9 cellular contexts compared by ENCODE assay signal in the genomic region with DNA sequence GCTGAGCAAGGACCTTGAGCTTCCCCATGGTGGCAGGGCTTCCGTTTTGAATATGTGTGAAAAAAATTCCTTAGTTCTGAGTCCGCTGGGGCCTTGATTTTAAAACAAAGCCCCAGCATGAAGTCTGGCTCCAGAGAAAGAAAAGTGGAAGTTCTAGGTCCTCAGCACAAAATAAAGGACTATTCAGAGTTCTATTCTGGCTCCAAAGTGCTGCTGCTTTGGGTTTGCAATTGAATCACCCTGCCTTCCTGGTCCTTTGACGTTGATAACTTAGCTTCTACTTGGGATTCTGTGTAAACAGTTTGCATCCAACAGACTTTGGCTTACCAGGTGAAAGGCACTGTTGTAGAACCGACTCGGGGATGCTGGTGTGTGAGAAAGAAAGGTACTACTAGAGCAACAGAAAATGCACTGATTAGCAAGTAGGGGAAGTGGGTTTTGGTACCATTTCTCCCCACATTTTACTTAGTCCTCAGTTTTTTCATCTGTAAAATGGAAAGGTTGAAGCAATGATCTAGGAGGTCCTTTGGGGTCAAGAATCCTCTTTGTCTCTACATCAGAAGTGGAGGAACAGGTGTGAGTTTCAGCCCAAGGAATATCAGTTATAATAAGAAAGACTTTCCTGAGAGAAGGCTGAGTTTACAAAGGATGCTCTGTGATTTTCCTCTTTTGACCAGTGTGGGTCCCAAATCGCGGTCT. TPM values are rescaled to one million over a fixed set of nuclear protein-coding genes. Genes with fewer than 3 reads are reported as not detected.
DNase-seq lines count a peak whose midpoint lies in the region; ATAC-seq, FAIRE-seq and TF ChIP-seq lines count a peak whose summit lies in the region.
"Had no signal": no experiment of that assay in that cellular context is flagged by ENCODE, and none has a peak within 500 bp of the region (broad histone marks: within the 10 kb centered on the region; RNA-seq: fewer than 3 reads in every experiment).

No MANE protein-coding gene starts in this region.

- H3K36me3 ChIP-seq in cardiac muscle cell (no peaks in the 10 kb centered on the region), parathyroid adenoma (ENCODE audit: control insufficient read depth, insufficient read depth, low read length) (no peaks in the 10 kb centered on the region)

- H3K27ac ChIP-seq in cardiac muscle cell: peak overlapping the region; percentile 77
- peak overlapping the region; percentile 43 for H3K27ac ChIP-seq in right cardiac atrium (ENCODE audit: low read length)
- peak overlapping the region; percentile 29 for H3K27ac ChIP-seq in parathyroid adenoma

- H3K9me3 ChIP-seq in cardiac muscle cell (ENCODE audit: low read depth) (no peaks in the 10 kb centered on the region), right cardiac atrium (ENCODE audit: control insufficient read depth, low read length) (no peaks in the 10 kb centered on the region), parathyroid adenoma (ENCODE audit: control insufficient read depth, low read length) (no peaks in the 10 kb centered on the region)

- 55% methylated on average over 7 of the region's 7 CpGs for WGBS in right cardiac atrium

- FAIRE-seq in urothelium cell line (lab: Jason Lieb, UNC): peak; percentile 40

- no peaks in the 10 kb centered on the region for H3K4me1 Mint-ChIP-seq in activated T-cell treated with anti-CD3 and anti-CD28 coated beads, Interleukin-2, amount 50 U/mL, for 72 hours (ENCODE audit: low read depth)
- H3K4me1 Mint-ChIP-seq: stimulated activated naive B cell treated with anti-CD40 and anti-IgM and Interleukin-4, amounts not matched to agents 10 μg/mL and 1 μg/mL and 100 μg/mL, for 72 hours had no signal

- H3K4me3 ChIP-seq in cardiac muscle cell (no peak overlapping the region), right cardiac atrium (ENCODE audit: low read length) (no peak overlapping the region), parathyroid adenoma (ENCODE audit: low read depth, low read length) (no peak overlapping the region)

- H3K36me3 Mint-ChIP-seq in activated T-cell treated with anti-CD3 and anti-CD28 coated beads, Interleukin-2, amount 50 U/mL, for 72 hours (ENCODE audit: insufficient read depth in 2 of 2): no peaks in the 10 kb centered on the region
- H3K36me3 Mint-ChIP-seq: stimulated activated naive B cell treated with anti-CD40 and anti-IgM and Interleukin-4, amounts not matched to agents 10 μg/mL and 1 μg/mL and 100 μg/mL, for 72 hours had no signal

- no peak for TF ChIP-seq CTCF in cardiac muscle cell (IDR thresholded peaks at IDR 0.05; ENCODE audit: low read depth, low read length)
- TF ChIP-seq CTCF in parathyroid adenoma (IDR thresholded peaks at IDR 0.05): no peak

- H3K4me2 ChIP-seq in parathyroid adenoma (ENCODE audit: low read length): no peak overlapping the region

- H3K27me3 Mint-ChIP-seq in activated T-cell treated with anti-CD3 and anti-CD28 coated beads, Interleukin-2, amount 50 U/mL, for 72 hours (ENCODE audit: low read depth): peaks cover 22% of the 10 kb centered on the region
- H3K27me3 Mint-ChIP-seq: stimulated activated naive B cell treated with anti-CD40 and anti-IgM and Interleukin-4, amounts not matched to agents 10 μg/mL and 1 μg/mL and 100 μg/mL, for 72 hours had no signal

- H3K27me3 ChIP-seq in cardiac muscle cell (no peaks in the 10 kb centered on the region), right cardiac atrium (ENCODE audit: control insufficient read depth, insufficient read depth) (no peaks in the 10 kb centered on the region), parathyroid adenoma (ENCODE audit: control insufficient read depth, insufficient read depth, low read length) (no peaks in the 10 kb centered on the region)

- H3K4me1 ChIP-seq in cardiac muscle cell (ENCODE audit: low read depth) (peaks cover 31% of the 10 kb centered on the region), right cardiac atrium (ENCODE audit: control insufficient read depth, insufficient read depth, low read length) (peaks cover 10% of the 10 kb centered on the region), parathyroid adenoma (no peaks in the 10 kb centered on the region)

- peaks cover 0 to 1% of the 10 kb centered on the region in 2 donors for H3K9me3 Mint-ChIP-seq in activated T-cell treated with anti-CD3 and anti-CD28 coated beads, Interleukin-2, amount 50 U/mL, for 72 hours
- H3K9me3 Mint-ChIP-seq: stimulated activated naive B cell treated with anti-CD40 and anti-IgM and Interleukin-4, amounts not matched to agents 10 μg/mL and 1 μg/mL and 100 μg/mL, for 72 hours had no signal

- no peak for DNase-seq in cardiac muscle cell (ENCODE audit: low read depth in 1 of 2, low spot score in 1 of 2)
- DNase-seq in Right ventricle myocardium superior: no peak
- DNase-seq in right cardiac atrium: no peak
- no peak for DNase-seq in urothelium cell line (ENCODE audit: low spot score)
- DNase-seq in G401 (ENCODE audit: low spot score): no peak
- no peak for DNase-seq in cerebellar nuclear complex (lab: John Stamatoyannopoulos, UW)
- no peak for DNase-seq in activated T-cell treated with anti-CD3 and anti-CD28 coated beads, Interleukin-2, amount 50 U/mL, for 72 hours
- DNase-seq: stimulated activated naive B cell treated with anti-CD40 and anti-IgM and Interleukin-4, amounts not matched to agents 10 μg/mL and 1 μg/mL and 100 μg/mL, for 72 hours had no signal

- in situ Hi-C loops in G401 (cut with HindIII; ENCODE audit: low sequenced_read_pairs): no loop called here

- intact Hi-C loops in Right ventricle myocardium superior (cut with DNase I): no loop called here
- intact Hi-C loops in right cardiac atrium (cut with DNase I): no loop called here

- H3K4me3 Mint-ChIP-seq in activated T-cell treated with anti-CD3 and anti-CD28 coated beads, Interleukin-2, amount 50 U/mL, for 72 hours: no peak overlapping the region
- H3K4me3 Mint-ChIP-seq: stimulated activated naive B cell treated with anti-CD40 and anti-IgM and Interleukin-4, amounts not matched to agents 10 μg/mL and 1 μg/mL and 100 μg/mL, for 72 hours had no signal

- H3K27ac Mint-ChIP-seq in activated T-cell treated with anti-CD3 and anti-CD28 coated beads, Interleukin-2, amount 50 U/mL, for 72 hours: no peak overlapping the region
- H3K27ac Mint-ChIP-seq: stimulated activated naive B cell treated with anti-CD40 and anti-IgM and Interleukin-4, amounts not matched to agents 10 μg/mL and 1 μg/mL and 100 μg/mL, for 72 hours had no signal

- H2AFZ ChIP-seq in parathyroid adenoma: no peak overlapping the region

- H3K79me2 ChIP-seq in parathyroid adenoma: no peaks in the 10 kb centered on the region

- H3K9ac ChIP-seq in parathyroid adenoma: no peak overlapping the region

- no peak for ATAC-seq in Right ventricle myocardium superior (ENCODE audit: poor library complexity)
- ATAC-seq in right cardiac atrium: no peak
- ATAC-seq in activated T-cell treated with anti-CD3 and anti-CD28 coated beads, Interleukin-2, amount 50 U/mL, for 72 hours (replicated peaks in 1 of 2): no peak
- ATAC-seq: stimulated activated naive B cell treated with anti-CD40 and anti-IgM and Interleukin-4, amounts not matched to agents 10 μg/mL and 1 μg/mL and 100 μg/mL, for 72 hours had no signal

RNA-seq across cellular contexts. Expression of gene IGFBP7, which starts 28.4 kb away (rescaled TPM):
- total RNA-seq in cardiac muscle cell (66.1 and 87.2 TPM in 2 replicates), Right ventricle myocardium superior (769 TPM), right cardiac atrium (100 to 1,000 TPM; 813 to 983 (median 905) TPM)
- polyA plus RNA-seq in cardiac muscle cell (68.9 and 76.5 TPM in 2 replicates), right cardiac atrium (809 TPM)
- 11.1 and 18.2 TPM in 2 replicates for total RNA-seq in G401 (2014; rRNA removed; shearing (Covaris generic))
- not detected for total RNA-seq in activated T-cell treated with anti-CD3 and anti-CD28 coated beads, Interleukin-2, amount 50 U/mL, for 72 hours

Comparison
In these comparisons a context has a peak if more than half of its experiments do, and no peak if none do; other contexts are left out.
1. RNA of gene IGFBP7, which starts 28.4 kb away (total RNA-seq): 813 to 983 TPM in right cardiac atrium, 769 TPM in Right ventricle myocardium superior (single experiment), 66.1 to 87.2 TPM in cardiac muscle cell and 11.1 to 18.2 TPM in G401; not detected in activated T-cell treated with anti-CD3 and anti-CD28 coated beads, Interleukin-2, amount 50 U/mL, for 72 hours; every median in the first group is over 10 times any median in the second.
2. Peak in every context shown above with its lines, with median percentiles within 50 percentile points of each other: H3K27ac ChIP-seq.